ENCODE assay signal across 18 cellular contexts in genomic region chr12:50518129-50518528, GRCh38. TPM values are rescaled to one million over a fixed set of nuclear protein-coding genes. Genes with fewer than 3 reads are reported as not detected.
DNase-seq lines count a peak whose midpoint lies in the region; ATAC-seq and TF ChIP-seq lines count a peak whose summit lies in the region.
"Had no signal": no experiment of that assay in that cellular context is flagged by ENCODE, and none has a peak within 500 bp of the region (broad histone marks: within the 10 kb centered on the region; RNA-seq: fewer than 3 reads in every experiment).

No MANE protein-coding gene starts in this region.

- DNase-seq in AG04450 (ENCODE audit: low read depth, low spot score) (no peak), T-helper 17 cell (no peak), GM20000 (ENCODE audit: low spot score) (no peak), Ammon's horn (ENCODE audit: low spot score) (no peak), RKO (ENCODE audit: low spot score) (no peak), T-helper 9 cell (no peak)
- no peak for DNase-seq in CD8-positive, alpha-beta T cell
- no peak for DNase-seq in naive thymus-derived CD4-positive, alpha-beta T cell
- DNase-seq: activated CD4-positive, alpha-beta T cell treated with anti-CD3 and anti-CD28 coated beads for 4 hours; activated T-cell treated with anti-CD3 and anti-CD28 coated beads, Interleukin-2, amount 50 U/mL, for 1 hour; effector memory CD8-positive, alpha-beta T cell; left colon; NCI-H1092 had no signal

- no peak for ATAC-seq in CD8-positive, alpha-beta T cell
- ATAC-seq in T-helper 17 cell = no peak
- ATAC-seq in naive thymus-derived CD4-positive, alpha-beta T cell = no peak

- H3K4me3 ChIP-seq in AG04450 (ENCODE audit: low read depth, low read length) = no peak overlapping the region
- no peak overlapping the region for H3K4me3 ChIP-seq in CD8-positive, alpha-beta T cell (ENCODE audit: low read depth, low read length)
- no peak overlapping the region for H3K4me3 ChIP-seq in naive thymus-derived CD4-positive, alpha-beta T cell (ENCODE audit: low read length)
- H3K4me3 ChIP-seq: suprapubic skin had no signal

- H3K27me3 ChIP-seq in AG04450 (ENCODE audit: control insufficient read depth, insufficient read depth, low read length) = no peaks in the 10 kb centered on the region
- no peaks in the 10 kb centered on the region for H3K27me3 ChIP-seq in CD8-positive, alpha-beta T cell (ENCODE audit: insufficient read depth, low read length)
- H3K27me3 ChIP-seq in naive thymus-derived CD4-positive, alpha-beta T cell (ENCODE audit: control insufficient read depth in 2 of 2, insufficient read depth in 2 of 2, low read length in 2 of 2) = no peaks in the 10 kb centered on the region
- H3K27me3 ChIP-seq: suprapubic skin had no signal

- H3K36me3 Mint-ChIP-seq in CD8-positive, alpha-beta T cell = peaks cover 5% of the 10 kb centered on the region
- H3K36me3 Mint-ChIP-seq in T-helper 17 cell (ENCODE audit: low read depth) = no peaks in the 10 kb centered on the region
- H3K36me3 Mint-ChIP-seq in naive thymus-derived CD4-positive, alpha-beta T cell = peaks cover 0 to 23% (median 5%) of the 10 kb centered on the region in 5 donors

- H3K9me3 ChIP-seq in AG04450 (ENCODE audit: control insufficient read depth, insufficient read depth, low read length) (no peaks in the 10 kb centered on the region), T-helper 17 cell (ENCODE audit: control insufficient read depth, low read length, poor library complexity, severe bottlenecking) (no peaks in the 10 kb centered on the region)
- H3K9me3 ChIP-seq in CD8-positive, alpha-beta T cell (ENCODE audit: low read length) = no peaks in the 10 kb centered on the region
- H3K9me3 ChIP-seq in naive thymus-derived CD4-positive, alpha-beta T cell (ENCODE audit: control insufficient read depth in 2 of 3, low read length in 3 of 3) = no peaks in the 10 kb centered on the region
- H3K9me3 ChIP-seq: suprapubic skin had no signal

- no peak for TF ChIP-seq CTCF in AG04450 (IDR thresholded peaks at IDR 0.05; ENCODE audit: low read depth, low read length)
- TF ChIP-seq CTCF in CD8-positive, alpha-beta T cell (IDR thresholded peaks at IDR 0.05) = no peak
- no peak for TF ChIP-seq CTCF in GM20000 (IDR thresholded peaks at IDR 0.05; ENCODE audit: extremely low read depth, missing control alignments)

- no peaks in the 10 kb centered on the region for H3K9me3 Mint-ChIP-seq in CD8-positive, alpha-beta T cell
- H3K9me3 Mint-ChIP-seq in naive thymus-derived CD4-positive, alpha-beta T cell = peaks cover 0 to 2% (median 0%) of the 10 kb centered on the region in 11 donors
- H3K9me3 Mint-ChIP-seq: effector memory CD8-positive, alpha-beta T cell; nephron; T-helper 1 cell treated with Interleukin-12 subunit alpha and Interleukin-12 subunit beta and Interleukin-4 antibody, amounts not matched to agents 30 μg/mL and 1 μg/mL, for 36 hours had no signal

- H3K27me3 Mint-ChIP-seq in CD8-positive, alpha-beta T cell (ENCODE audit: low read depth) = no peaks in the 10 kb centered on the region
- no peaks in the 10 kb centered on the region for H3K27me3 Mint-ChIP-seq in T-helper 17 cell
- no peaks in the 10 kb centered on the region for H3K27me3 Mint-ChIP-seq in naive thymus-derived CD4-positive, alpha-beta T cell
- H3K27me3 Mint-ChIP-seq: activated naive CD8-positive, alpha-beta T cell; effector memory CD8-positive, alpha-beta T cell had no signal

- CTCF ChIA-PET in AG04450 (lab: Charles Lee) = interaction anchor here (0.6 kb wide), 1 partner anchor 13 kb away, joined by 3 read pairs; no protein-coding TSS in a partner anchor
- CTCF ChIA-PET in CD8-positive, alpha-beta T cell (lab: Charles Lee) = interaction anchor here (0.7 to 4.1 kb wide), 3 partner anchors 9 to 13 kb away, joined by 3 to 21 read pairs (median 3); partner anchors contain the start of gene DIP2B
- CTCF ChIA-PET in naive thymus-derived CD4-positive, alpha-beta T cell (lab: Charles Lee) = interaction anchor here (0.6 to 1.9 kb wide), 2 partner anchors 9 to 109 kb away, joined by 4 to 6 read pairs; no protein-coding TSS in a partner anchor

- peak overlapping the region; percentile 52 for H3K27ac ChIP-seq in AG04450 (ENCODE audit: low read depth, low read length)
- no peak overlapping the region for H3K27ac ChIP-seq in CD8-positive, alpha-beta T cell (ENCODE audit: low read depth, low read length)
- peak overlapping the region; percentile 65 for H3K27ac ChIP-seq in naive thymus-derived CD4-positive, alpha-beta T cell (ENCODE audit: low read depth, low read length)
- H3K27ac ChIP-seq: C4-2B had no signal

- H3K4me1 Mint-ChIP-seq in CD8-positive, alpha-beta T cell (ENCODE audit: low read depth) = peaks cover 67% of the 10 kb centered on the region
- H3K4me1 Mint-ChIP-seq in T-helper 17 cell = peaks cover 42% of the 10 kb centered on the region
- peaks cover 43 to 63% (median 55%) of the 10 kb centered on the region in 7 donors for H3K4me1 Mint-ChIP-seq in naive thymus-derived CD4-positive, alpha-beta T cell

- H3K27ac Mint-ChIP-seq in CD8-positive, alpha-beta T cell = peak overlapping the region; percentile 71
- H3K27ac Mint-ChIP-seq in T-helper 17 cell = no peak overlapping the region
- H3K27ac Mint-ChIP-seq in naive thymus-derived CD4-positive, alpha-beta T cell = peak overlapping the region in 2 of 9 donors; percentile 65 to 95
- H3K27ac Mint-ChIP-seq: activated naive CD8-positive, alpha-beta T cell; nephron had no signal

- intact Hi-C loops in CD8-positive, alpha-beta T cell (cut with DNase I, micrococcal nuclease) = loop anchor here in 1 of 2 experiments (2.0 kb wide), 1 partner anchor 15 kb away; no protein-coding TSS in a partner anchor
- intact Hi-C loops in naive thymus-derived CD4-positive, alpha-beta T cell (cut with micrococcal nuclease) = no loop called here

- no peak overlapping the region for H3K4me3 Mint-ChIP-seq in CD8-positive, alpha-beta T cell
- H3K4me3 Mint-ChIP-seq in T-helper 17 cell = peak overlapping the region; percentile 9
- H3K4me3 Mint-ChIP-seq in naive thymus-derived CD4-positive, alpha-beta T cell = no peak overlapping the region
- H3K4me3 Mint-ChIP-seq: effector memory CD8-positive, alpha-beta T cell; nephron had no signal

- H3K36me3 ChIP-seq in CD8-positive, alpha-beta T cell (ENCODE audit: insufficient read depth, low read length) = no peaks in the 10 kb centered on the region
- H3K36me3 ChIP-seq in naive thymus-derived CD4-positive, alpha-beta T cell (ENCODE audit: control insufficient read depth in 2 of 3, insufficient read depth in 3 of 3, low read length in 3 of 3) = no peaks in the 10 kb centered on the region
- H3K36me3 ChIP-seq: suprapubic skin had no signal

- H3K4me1 ChIP-seq in CD8-positive, alpha-beta T cell (ENCODE audit: insufficient read depth, low read length) = peaks cover 78% of the 10 kb centered on the region
- peaks cover 19 to 76% of the 10 kb centered on the region in 2 donors for H3K4me1 ChIP-seq in naive thymus-derived CD4-positive, alpha-beta T cell (ENCODE audit: control insufficient read depth in 2 of 2, insufficient read depth in 2 of 2, low read length in 2 of 2)

- POLR2A ChIA-PET in AG04450 (lab: Yijun Ruan, JAX) = interaction anchor here (0.7 kb wide), 2 partner anchors 55 to 602 kb away, joined by 5 to 7 read pairs; no protein-coding TSS in a partner anchor
- POLR2A ChIA-PET in CD8-positive, alpha-beta T cell (lab: Charles Lee) = interaction anchor here (0.6 to 1.0 kb wide), 2 partner anchors 12 to 723 kb away, joined by 3 read pairs; no protein-coding TSS in a partner anchor
- POLR2A ChIA-PET in naive thymus-derived CD4-positive, alpha-beta T cell (lab: Charles Lee) = interaction anchor here (0.9 to 5.5 kb wide), 3 partner anchors 11 to 119 kb away, joined by 3 to 84 read pairs (median 14); partner anchors contain the start of gene DIP2B

RNA-seq across cellular contexts. Expression of gene DIP2B, which starts 13.3 kb away (rescaled TPM):
- polyA plus RNA-seq in AG04450 (2011; rRNA removed) = 18.9 and 22.0 TPM in 2 replicates
- 44.8 and 52.5 TPM in 2 replicates for polyA minus RNA-seq in AG04450 (2011; rRNA and poly(A)+ RNA removed)
- 10 to 100 TPM; 18.8 to 20.7 TPM for total RNA-seq in CD8-positive, alpha-beta T cell
- total RNA-seq in T-helper 17 cell = 10 to 100 TPM; 22.8 to 31.0 TPM
- 10 to 100 TPM; 34.1 to 41.8 (median 39.9) TPM for total RNA-seq in naive thymus-derived CD4-positive, alpha-beta T cell
- polyA plus RNA-seq in naive thymus-derived CD4-positive, alpha-beta T cell = 10 to 100 TPM; 10.0 to 23.5 TPM
